ENCODE assay signal across 2 cellular contexts in genomic region chr21:39311164-39311563, GRCh38.
TF ChIP-seq lines count a peak whose summit lies in the region.

No MANE protein-coding gene starts in this region.

TF ChIP-seq in SK-N-SH, 30 proteins besides CTCF, POLR2A, EP300 and RAD21 (continued from another document):
- no peak for TF ChIP-seq IRF3 (IDR thresholded peaks at IDR 0.05; ENCODE audit: low read depth, low read length)
- TF ChIP-seq REST (IDR thresholded peaks at IDR 0.05; ENCODE audit: low read depth, low read length) = no peak
- TF ChIP-seq POLR2AphosphoS5 (IDR thresholded peaks at IDR 0.05; ENCODE audit: low read depth, low read length) = no peak
- no peak for TF ChIP-seq GATA2 (CRISPR knock-in tag; IDR thresholded peaks at IDR 0.05)
- no peak for TF ChIP-seq MEF2A (IDR thresholded peaks at IDR 0.05; ENCODE audit: borderline replicate concordance, low read depth)
- TF ChIP-seq TAF1 (IDR thresholded peaks at IDR 0.05; ENCODE audit: borderline replicate concordance, low read depth, low read length) = no peak
- TF ChIP-seq EZH2phosphoT487 (IDR thresholded peaks at IDR 0.05; ENCODE audit: borderline replicate concordance, low read depth) = no peak
- no peak for TF ChIP-seq NFIC (IDR thresholded peaks at IDR 0.05; ENCODE audit: borderline replicate concordance)

TF ChIP-seq in neural cell, 6 proteins besides CTCF, POLR2A, EP300 and RAD21 (continued from another document):
- no peak for TF ChIP-seq REST (IDR thresholded peaks at IDR 0.05; ENCODE audit: borderline replicate concordance)
- no peak for TF ChIP-seq SMC3 (conservative IDR thresholded peaks at IDR 0.05; ENCODE audit: poor library complexity)
- TF ChIP-seq TAF1 (IDR thresholded peaks at IDR 0.05; ENCODE audit: low read depth) = no peak
